In the genomic region with DNA sequence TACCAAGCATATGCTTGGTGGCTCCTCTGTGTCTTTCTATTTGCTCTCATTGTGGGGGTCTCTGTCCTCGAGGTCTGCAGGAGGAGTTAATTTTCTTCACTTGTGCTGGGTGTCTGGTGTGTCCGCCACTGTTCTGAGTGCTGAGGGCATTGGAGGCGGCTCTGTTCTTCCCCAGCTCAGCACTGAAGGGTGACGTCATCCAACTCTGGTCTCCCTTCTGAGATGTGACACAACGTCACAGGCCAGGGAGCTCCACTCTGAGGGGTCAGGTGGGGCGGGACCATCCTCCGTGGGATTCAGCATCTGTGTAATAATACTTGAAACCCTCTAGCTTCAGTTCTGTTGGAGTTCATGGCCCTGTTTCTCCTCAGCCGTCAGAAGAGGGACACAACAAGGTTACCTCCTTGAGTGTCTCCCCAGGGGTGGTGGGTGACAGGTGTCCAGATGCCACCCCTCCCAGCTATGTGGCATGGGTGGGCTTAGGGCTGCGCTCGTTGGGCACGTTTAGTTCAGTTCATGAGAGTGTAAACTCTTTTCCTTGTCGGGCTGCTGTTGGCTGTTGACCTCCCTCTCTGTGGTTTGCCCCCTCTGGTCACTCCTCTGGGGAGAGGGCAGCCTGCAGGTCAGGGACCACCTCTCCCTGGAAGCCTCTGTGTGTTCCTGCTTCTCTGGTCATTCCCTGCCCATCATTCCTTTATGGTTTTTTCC, we compare ENCODE assay signal across 27 cellular contexts. TPM values are rescaled to one million over a fixed set of nuclear protein-coding genes. Genes with fewer than 3 reads are reported as not detected.
DNase-seq lines count a peak whose midpoint lies in the region; ATAC-seq and TF ChIP-seq lines count a peak whose summit lies in the region.
"Had no signal": no experiment of that assay in that cellular context is flagged by ENCODE, and none has a peak within 500 bp of the region (broad histone marks: within the 10 kb centered on the region; RNA-seq: fewer than 3 reads in every experiment).

No MANE protein-coding gene starts in this region.

- H3K4me1 ChIP-seq in tibial nerve (peaks cover 0 to 27% (median 8%) of the 10 kb centered on the region in 4 donors), suprapubic skin (peaks cover 29% of the 10 kb centered on the region), ascending aorta (peaks cover 0 to 8% of the 10 kb centered on the region in 2 donors)
- H3K4me1 ChIP-seq: colonic mucosa had no signal

- H3K9me3 Mint-ChIP-seq in activated naive CD8-positive, alpha-beta T cell (ENCODE audit: low read depth), result no peaks in the 10 kb centered on the region
- no peaks in the 10 kb centered on the region for H3K9me3 Mint-ChIP-seq in activated naive CD8-positive, alpha-beta T cell treated with anti-CD3 and anti-CD28 coated beads, Interleukin-2, amount 50 U/mL, for 24 hours
- no peaks in the 10 kb centered on the region for H3K9me3 Mint-ChIP-seq in activated T-helper 17 cell treated with anti-CD3 and anti-CD28 coated beads, Interleukin-2, amount 50 U/mL, for 72 hours
- no peaks in the 10 kb centered on the region for H3K9me3 Mint-ChIP-seq in mesothelial cell of epicardium
- no peaks in the 10 kb centered on the region for H3K9me3 Mint-ChIP-seq in stimulated activated effector memory CD8-positive, alpha-beta T cell treated with anti-CD3 and anti-CD28 coated beads, Interleukin-12 subunit alpha, Interleukin-12 subunit beta, amount 100 ng/mL, for 72 hours
- H3K9me3 Mint-ChIP-seq: activated naive CD8-positive, alpha-beta T cell treated with anti-CD3 and anti-CD28 coated beads, Interleukin-2, amount 10 ng/mL, durations not matched to agents 7 days and 5 days; endodermal cell; IgD-negative memory B cell; T-helper 2 cell treated with Interferon-gamma antibody and Interleukin-4, amounts not matched to agents 5 μg/mL and 100 μg/mL, for 36 hours had no signal

- TF ChIP-seq CTCF in mesothelial cell of epicardium (IDR thresholded peaks at IDR 0.05; ENCODE audit: unreplicated experiment) (no peak), tibial nerve (IDR thresholded peaks at IDR 0.05) (no peak), suprapubic skin (IDR thresholded peaks at IDR 0.05) (no peak), ascending aorta (IDR thresholded peaks at IDR 0.05) (no peak)

- H3K27ac ChIP-seq in tibial nerve (peak overlapping the region in 1 of 4 donors; percentile 100), suprapubic skin (no peak overlapping the region), ascending aorta (no peak overlapping the region)
- H3K27ac ChIP-seq: C4-2B, colonic mucosa, RWPE1, testis, VCaP had no signal

- H3K27me3 ChIP-seq in tibial nerve (no peaks in the 10 kb centered on the region), suprapubic skin (no peaks in the 10 kb centered on the region), ascending aorta (no peaks in the 10 kb centered on the region)
- H3K27me3 ChIP-seq: colonic mucosa, testis had no signal

- H3K27me3 Mint-ChIP-seq in activated naive CD8-positive, alpha-beta T cell, result no peaks in the 10 kb centered on the region
- H3K27me3 Mint-ChIP-seq in activated naive CD8-positive, alpha-beta T cell treated with anti-CD3 and anti-CD28 coated beads, Interleukin-2, amount 50 U/mL, for 24 hours, result no peaks in the 10 kb centered on the region
- no peaks in the 10 kb centered on the region for H3K27me3 Mint-ChIP-seq in activated T-helper 17 cell treated with anti-CD3 and anti-CD28 coated beads, Interleukin-2, amount 50 U/mL, for 72 hours
- no peaks in the 10 kb centered on the region for H3K27me3 Mint-ChIP-seq in mesothelial cell of epicardium (ENCODE audit: low read depth)
- H3K27me3 Mint-ChIP-seq: activated naive CD8-positive, alpha-beta T cell treated with anti-CD3 and anti-CD28 coated beads, Interleukin-2, amount 10 ng/mL, durations not matched to agents 7 days and 5 days; IgD-negative memory B cell; progenitor cell of endocrine pancreas had no signal

- H3K4me3 Mint-ChIP-seq in activated naive CD8-positive, alpha-beta T cell, result no peak overlapping the region
- no peak overlapping the region for H3K4me3 Mint-ChIP-seq in activated naive CD8-positive, alpha-beta T cell treated with anti-CD3 and anti-CD28 coated beads, Interleukin-2, amount 50 U/mL, for 24 hours
- H3K4me3 Mint-ChIP-seq in activated T-helper 17 cell treated with anti-CD3 and anti-CD28 coated beads, Interleukin-2, amount 50 U/mL, for 72 hours, result no peak overlapping the region
- no peak overlapping the region for H3K4me3 Mint-ChIP-seq in mesothelial cell of epicardium
- H3K4me3 Mint-ChIP-seq in stimulated activated effector memory CD8-positive, alpha-beta T cell treated with anti-CD3 and anti-CD28 coated beads, Interleukin-12 subunit alpha, Interleukin-12 subunit beta, amount 100 ng/mL, for 72 hours, result no peak overlapping the region
- H3K4me3 Mint-ChIP-seq: activated CD8-positive, alpha-beta T cell treated with anti-CD3 and anti-CD28 coated beads, Interleukin-2, amount 10 ng/mL, durations not matched to agents 7 days and 5 days; activated naive CD8-positive, alpha-beta T cell treated with anti-CD3 and anti-CD28 coated beads, Interleukin-2, amount 10 ng/mL, durations not matched to agents 7 days and 5 days; endodermal cell had no signal

- WGBS in tibial nerve, 2 donors, result 79 to 80% methylated on average over 11 to 12 of the region's 12 CpGs
- 85% methylated on average over 12 of the region's 12 CpGs for WGBS in suprapubic skin

- no peak for TF ChIP-seq POLR2A in tibial nerve (IDR thresholded peaks at IDR 0.05)
- no peak for TF ChIP-seq POLR2A in suprapubic skin (IDR thresholded peaks at IDR 0.05)

- H3K4me1 Mint-ChIP-seq in activated naive CD8-positive, alpha-beta T cell (ENCODE audit: low read depth), result peaks cover 38% of the 10 kb centered on the region
- H3K4me1 Mint-ChIP-seq in activated naive CD8-positive, alpha-beta T cell treated with anti-CD3 and anti-CD28 coated beads, Interleukin-2, amount 50 U/mL, for 24 hours, result peaks cover 26% of the 10 kb centered on the region
- H3K4me1 Mint-ChIP-seq in activated T-helper 17 cell treated with anti-CD3 and anti-CD28 coated beads, Interleukin-2, amount 50 U/mL, for 72 hours, result peaks cover 15% of the 10 kb centered on the region
- peaks cover 8% of the 10 kb centered on the region for H3K4me1 Mint-ChIP-seq in mesothelial cell of epicardium
- H3K4me1 Mint-ChIP-seq in stimulated activated effector memory CD8-positive, alpha-beta T cell treated with anti-CD3 and anti-CD28 coated beads, Interleukin-12 subunit alpha, Interleukin-12 subunit beta, amount 100 ng/mL, for 72 hours, result peaks cover 52% of the 10 kb centered on the region

- H3K9me3 ChIP-seq in tibial nerve (no peaks in the 10 kb centered on the region), suprapubic skin (no peaks in the 10 kb centered on the region), ascending aorta (no peaks in the 10 kb centered on the region)
- H3K9me3 ChIP-seq: colonic mucosa, testis had no signal

- H3K36me3 ChIP-seq in tibial nerve (peaks cover 0 to 4% (median 0%) of the 10 kb centered on the region in 3 donors), suprapubic skin (no peaks in the 10 kb centered on the region), ascending aorta (no peaks in the 10 kb centered on the region)
- H3K36me3 ChIP-seq: colonic mucosa had no signal

- no peak for DNase-seq in activated naive CD8-positive, alpha-beta T cell treated with anti-CD3 and anti-CD28 coated beads, Interleukin-2, amount 50 U/mL, for 24 hours
- DNase-seq in mesothelial cell of epicardium (ENCODE audit: low spot score in 2 of 2, unreplicated experiment in 2 of 2) (no peak), tibial nerve (ENCODE audit: low spot score in 2 of 2) (no peak), suprapubic skin (ENCODE audit: low spot score in 2 of 2) (no peak), ascending aorta (ENCODE audit: low spot score in 2 of 2) (no peak)
- DNase-seq in stimulated activated effector memory CD8-positive, alpha-beta T cell treated with anti-CD3 and anti-CD28 coated beads, Interleukin-12 subunit alpha, Interleukin-12 subunit beta, amount 100 ng/mL, for 72 hours (ENCODE audit: low spot score in 2 of 2), result no peak
- DNase-seq: ACHN; activated CD8-positive, alpha-beta T cell treated with anti-CD3 and anti-CD28 coated beads, Interleukin-2, amount 10 ng/mL, durations not matched to agents 7 days and 5 days; activated naive CD8-positive, alpha-beta T cell treated with anti-CD3 and anti-CD28 coated beads, Interleukin-2, amount 10 ng/mL, durations not matched to agents 7 days and 5 days; activated T-cell treated with anti-CD3 and anti-CD28 coated beads, Interleukin-2, amount 50 U/mL, for 1 hour; colonic mucosa; endodermal cell; HCEC 1CT; mesendoderm; NCI-H1436 treated with DMSO at 0.1 percent for 48 hours; NCI-H2171 treated with DMSO at 0.1 percent for 48 hours; NCI-H526 treated with DMSO at 0.1 percent for 48 hours; testis had no signal

- H3K36me3 Mint-ChIP-seq in activated naive CD8-positive, alpha-beta T cell, result no peaks in the 10 kb centered on the region
- H3K36me3 Mint-ChIP-seq in activated naive CD8-positive, alpha-beta T cell treated with anti-CD3 and anti-CD28 coated beads, Interleukin-2, amount 50 U/mL, for 24 hours (ENCODE audit: low read depth), result no peaks in the 10 kb centered on the region
- peaks cover 10% of the 10 kb centered on the region for H3K36me3 Mint-ChIP-seq in activated T-helper 17 cell treated with anti-CD3 and anti-CD28 coated beads, Interleukin-2, amount 50 U/mL, for 72 hours (ENCODE audit: low read depth)
- no peaks in the 10 kb centered on the region for H3K36me3 Mint-ChIP-seq in mesothelial cell of epicardium
- peaks cover 28% of the 10 kb centered on the region for H3K36me3 Mint-ChIP-seq in stimulated activated effector memory CD8-positive, alpha-beta T cell treated with anti-CD3 and anti-CD28 coated beads, Interleukin-12 subunit alpha, Interleukin-12 subunit beta, amount 100 ng/mL, for 72 hours
- H3K36me3 Mint-ChIP-seq: activated naive CD8-positive, alpha-beta T cell treated with anti-CD3 and anti-CD28 coated beads, Interleukin-2, amount 10 ng/mL, durations not matched to agents 7 days and 5 days had no signal

- TF ChIP-seq EP300 in tibial nerve (IDR thresholded peaks at IDR 0.05) (no peak), suprapubic skin (IDR thresholded peaks at IDR 0.05) (no peak)

- ATAC-seq in activated naive CD8-positive, alpha-beta T cell treated with anti-CD3 and anti-CD28 coated beads, Interleukin-2, amount 50 U/mL, for 24 hours, result no peak
- no peak for ATAC-seq in activated T-helper 17 cell treated with anti-CD3 and anti-CD28 coated beads, Interleukin-2, amount 50 U/mL, for 72 hours (replicated peaks)
- ATAC-seq in stimulated activated effector memory CD8-positive, alpha-beta T cell treated with anti-CD3 and anti-CD28 coated beads, Interleukin-12 subunit alpha, Interleukin-12 subunit beta, amount 100 ng/mL, for 72 hours, result no peak
- ATAC-seq: activated CD8-positive, alpha-beta T cell treated with anti-CD3 and anti-CD28 coated beads, Interleukin-2, amount 10 ng/mL, durations not matched to agents 7 days and 5 days; SK-N-SH treated with all-trans-retinoic acid at 6 μM for 48 hours had no signal

- H3K4me3 ChIP-seq in tibial nerve, result no peak overlapping the region
- no peak overlapping the region for H3K4me3 ChIP-seq in suprapubic skin
- H3K4me3 ChIP-seq in ascending aorta, result no peak overlapping the region
- H3K4me3 ChIP-seq: colonic mucosa, testis had no signal

- peak overlapping the region; percentile 41 for H3K27ac Mint-ChIP-seq in activated naive CD8-positive, alpha-beta T cell
- H3K27ac Mint-ChIP-seq in activated naive CD8-positive, alpha-beta T cell treated with anti-CD3 and anti-CD28 coated beads, Interleukin-2, amount 50 U/mL, for 24 hours, result no peak overlapping the region
- H3K27ac Mint-ChIP-seq in activated T-helper 17 cell treated with anti-CD3 and anti-CD28 coated beads, Interleukin-2, amount 50 U/mL, for 72 hours, result peak overlapping the region; percentile 76
- H3K27ac Mint-ChIP-seq in mesothelial cell of epicardium, result peak overlapping the region; percentile 58
- H3K27ac Mint-ChIP-seq in stimulated activated effector memory CD8-positive, alpha-beta T cell treated with anti-CD3 and anti-CD28 coated beads, Interleukin-12 subunit alpha, Interleukin-12 subunit beta, amount 100 ng/mL, for 72 hours, result peak overlapping the region; percentile 71
- H3K27ac Mint-ChIP-seq: activated CD8-positive, alpha-beta T cell treated with anti-CD3 and anti-CD28 coated beads, Interleukin-2, amount 10 ng/mL, durations not matched to agents 7 days and 5 days; progenitor cell of endocrine pancreas had no signal

- intact Hi-C loops in ascending aorta (cut with DNase I), result loop anchor here (5.0 kb wide), 1 partner anchor 36 kb away; no protein-coding TSS in a partner anchor

RNA-seq across cellular contexts. Expression of a gene that starts 3.1 kb away (rescaled TPM):
- total RNA-seq in activated T-helper 17 cell treated with anti-CD3 and anti-CD28 coated beads, Interleukin-2, amount 50 U/mL, for 72 hours, result 1 to 10 TPM; 6.6 to 8.8 TPM
- 10.8 to 14.2 TPM (median 11.8 TPM) in 3 replicates for total RNA-seq in mesothelial cell of epicardium
- 10 to 100 TPM in 1 of 4 donors, 1 to 10 TPM in 3; 5.5 to 17.8 (median 9.2) TPM for total RNA-seq in tibial nerve
- 10 to 100 TPM in 2 of 4 donors, 1 to 10 TPM in 2; 9.2 to 22.4 (median 12.4) TPM for total RNA-seq in suprapubic skin
- total RNA-seq in ascending aorta, result 55.6 TPM

RNA-seq across cellular contexts. Expression of a gene that starts 19.0 kb away (rescaled TPM):
- under 1 TPM; 0.43 to 0.61 TPM for total RNA-seq in activated T-helper 17 cell treated with anti-CD3 and anti-CD28 coated beads, Interleukin-2, amount 50 U/mL, for 72 hours
- total RNA-seq in mesothelial cell of epicardium (2.5 to 2.6 TPM (median 2.5 TPM) in 3 replicates), tibial nerve (10 to 100 TPM in 2 of 4 donors, 1 to 10 TPM in 2; 6.9 to 15.1 (median 9.9) TPM), suprapubic skin (1 to 10 TPM; 2.5 to 3.6 (median 3.0) TPM), ascending aorta (5.4 TPM)

RNA-seq across cellular contexts. Expression of a gene that starts 28.6 kb away (rescaled TPM):
- 100 to 1,000 TPM; 284 to 285 TPM for total RNA-seq in activated T-helper 17 cell treated with anti-CD3 and anti-CD28 coated beads, Interleukin-2, amount 50 U/mL, for 72 hours
- 129 to 136 TPM (median 135 TPM) in 3 replicates for total RNA-seq in mesothelial cell of epicardium
- total RNA-seq in tibial nerve, result 100 to 1,000 TPM; 501 to 540 (median 510) TPM
- total RNA-seq in suprapubic skin, result 100 to 1,000 TPM; 384 to 510 (median 421) TPM
- total RNA-seq in ascending aorta, result 979 TPM

RNA-seq across cellular contexts. Expression of a gene that starts 39.1 kb away (rescaled TPM):
- 10 to 100 TPM; 10.8 to 60.0 TPM for total RNA-seq in activated T-helper 17 cell treated with anti-CD3 and anti-CD28 coated beads, Interleukin-2, amount 50 U/mL, for 72 hours
- total RNA-seq in mesothelial cell of epicardium (95.3 to 113 TPM (median 100 TPM) in 3 replicates), tibial nerve (10 to 100 TPM in 3 of 4 donors, 1 to 10 TPM in 1; 8.5 to 22.6 (median 19.0) TPM), suprapubic skin (10 to 100 TPM; 15.0 to 46.6 (median 34.4) TPM), ascending aorta (28.6 TPM)

RNA-seq across cellular contexts. Expression of a gene that starts 59.6 kb away (rescaled TPM):
- total RNA-seq in activated T-helper 17 cell treated with anti-CD3 and anti-CD28 coated beads, Interleukin-2, amount 50 U/mL, for 72 hours, result 10 to 100 TPM; 42.3 to 48.6 TPM
- total RNA-seq in mesothelial cell of epicardium, result 53.9 to 56.9 TPM (median 54.2 TPM) in 3 replicates
- total RNA-seq in tibial nerve, result 10 to 100 TPM; 68.7 to 83.7 (median 80.0) TPM
- 100 to 1,000 TPM in 3 of 4 donors, 10 to 100 TPM in 1; 99.3 to 161 (median 119) TPM for total RNA-seq in suprapubic skin
- total RNA-seq in ascending aorta, result 23.6 TPM
